Comparison of ENCODE assay signal across 1 cellular context in genomic region chr18:42168487-42168886, GRCh38.
A peak's percentile ranks its signal among the peaks of the same experiment; 100 is the strongest.
TF ChIP-seq lines count a peak whose summit lies in the region.

No MANE protein-coding gene starts in this region.

TF ChIP-seq in HepG2, 621 proteins besides CTCF, POLR2A, EP300 and RAD21 (continued from another document and continues in another):
- TF ChIP-seq HNF4G (IDR thresholded peaks at IDR 0.05; ENCODE audit: borderline replicate concordance, low read depth, low read length) (peak; percentile 75), HNF4G (CRISPR knock-in tag; IDR thresholded peaks at IDR 0.05; ENCODE audit: borderline replicate concordance, low read depth) (no peak; the same call in 1 of the 2 replicates), ADNP (CRISPR knock-in tag; IDR thresholded peaks at IDR 0.05) (no peak), KDM6A (CRISPR knock-in tag; IDR thresholded peaks at IDR 0.05; ENCODE audit: low read depth) (peak; percentile 81), ZNF124 (CRISPR knock-in tag; IDR thresholded peaks at IDR 0.05) (peak; percentile 44; the same call in 1 of the 2 replicates), SRSF1 (optimal IDR thresholded peaks at IDR 0.05; ENCODE audit: low read depth, low read length) (no peak), ZC3H4 (CRISPR knock-in tag; IDR thresholded peaks at IDR 0.05; ENCODE audit: borderline replicate concordance) (no peak), JUND (CRISPR knock-in tag; IDR thresholded peaks at IDR 0.05) (no peak), NCOR1 (IDR thresholded peaks at IDR 0.05; ENCODE audit: borderline replicate concordance, low read length) (peak; percentile 51; the same call in 1 of the 2 replicates), MYNN (CRISPR knock-in tag; IDR thresholded peaks at IDR 0.05; ENCODE audit: low read depth) (no peak), THRA (CRISPR knock-in tag; IDR thresholded peaks at IDR 0.05; ENCODE audit: borderline replicate concordance) (0 out of 2 replicates have a peak, but pooled peaks have one; percentile 36), TCF7 (IDR thresholded peaks at IDR 0.05; ENCODE audit: low read depth) (peak; percentile 50), RCOR2 (CRISPR knock-in tag; IDR thresholded peaks at IDR 0.05) (peak; percentile 82), ZHX1 (CRISPR knock-in tag; IDR thresholded peaks at IDR 0.05; ENCODE audit: low read depth) (0 out of 2 replicates have a peak, but pooled peaks have one; percentile 14), REL (CRISPR knock-in tag; conservative IDR thresholded peaks at IDR 0.05) (no peak), SIX1 (CRISPR knock-in tag; IDR thresholded peaks at IDR 0.05; ENCODE audit: borderline replicate concordance) (peak; percentile 41; the same call in 1 of the 2 replicates), TARDBP (CRISPR knock-in tag; IDR thresholded peaks at IDR 0.05) (peak; percentile 88; the same call in 1 of the 2 replicates), PITX1 (CRISPR knock-in tag; IDR thresholded peaks at IDR 0.05) (peak; percentile 70), MEF2D (CRISPR knock-in tag; IDR thresholded peaks at IDR 0.05) (peak; percentile 49), ZNF446 (CRISPR knock-in tag; IDR thresholded peaks at IDR 0.05) (no peak), ATF7 (IDR thresholded peaks at IDR 0.05) (peak; percentile 49), ATF7 (CRISPR knock-in tag; IDR thresholded peaks at IDR 0.05) (no peak; the same call in 1 of the 2 replicates), RXRB (CRISPR knock-in tag; IDR thresholded peaks at IDR 0.05; ENCODE audit: borderline replicate concordance) (peak; percentile 92), RARA (CRISPR knock-in tag; IDR thresholded peaks at IDR 0.05) (peak; percentile 87), ZNF616 (CRISPR knock-in tag; IDR thresholded peaks at IDR 0.05; ENCODE audit: low read depth) (no peak), MTA1 (CRISPR knock-in tag; IDR thresholded peaks at IDR 0.05; ENCODE audit: borderline replicate concordance) (no peak; the same call in 1 of the 2 replicates), SOX6 (IDR thresholded peaks at IDR 0.05) (no peak), SOX6 (CRISPR knock-in tag; IDR thresholded peaks at IDR 0.05) (peak; percentile 94), ZNF660 (CRISPR knock-in tag; IDR thresholded peaks at IDR 0.05; ENCODE audit: borderline replicate concordance, low read depth) (no peak), ZNF138 (CRISPR knock-in tag; IDR thresholded peaks at IDR 0.05; ENCODE audit: low read depth) (no peak), ELF3 (CRISPR knock-in tag; IDR thresholded peaks at IDR 0.05) (peak; percentile 52), TEAD2 (CRISPR knock-in tag; IDR thresholded peaks at IDR 0.05) (0 out of 2 replicates have a peak, but pooled peaks have one; percentile 52), FOXO1 (CRISPR knock-in tag; IDR thresholded peaks at IDR 0.05) (peak; percentile 93), ZNF878 (CRISPR knock-in tag; IDR thresholded peaks at IDR 0.05) (0 out of 2 replicates have a peak, but pooled peaks have one; percentile 30), ZNF629 (CRISPR knock-in tag; conservative IDR thresholded peaks at IDR 0.05) (peak; percentile 49; the same call in 1 of the 2 replicates), SALL1 (CRISPR knock-in tag; IDR thresholded peaks at IDR 0.05) (peak; percentile 93; the same call in 1 of the 2 replicates), HNRNPL (IDR thresholded peaks at IDR 0.05; ENCODE audit: low read depth, low read length) (no peak), ISX (CRISPR knock-in tag; conservative IDR thresholded peaks at IDR 0.05) (0 out of 2 replicates have a peak, but pooled peaks have one; percentile 44), MED1 (CRISPR knock-in tag; IDR thresholded peaks at IDR 0.05) (peak; percentile 90), BCL6 (CRISPR knock-in tag; IDR thresholded peaks at IDR 0.05) (peak; percentile 68), SALL2 (CRISPR knock-in tag; IDR thresholded peaks at IDR 0.05) (0 out of 2 replicates have a peak, but pooled peaks have one; percentile 51), ZNF382 (CRISPR knock-in tag; IDR thresholded peaks at IDR 0.05; ENCODE audit: borderline replicate concordance) (peak; percentile 99), HOXA3 (CRISPR knock-in tag; IDR thresholded peaks at IDR 0.05) (peak; percentile 58; the same call in 1 of the 2 replicates), RFXANK (CRISPR knock-in tag; IDR thresholded peaks at IDR 0.05) (no peak), CCAR2 (optimal IDR thresholded peaks at IDR 0.05; ENCODE audit: low read depth, low read length) (no peak), NR2F1 (CRISPR knock-in tag; IDR thresholded peaks at IDR 0.05) (peak in 1 of 2 experiments; percentile 72; a peak in 2 of 4 replicates), ZNF614 (CRISPR knock-in tag; IDR thresholded peaks at IDR 0.05; ENCODE audit: borderline replicate concordance) (peak; percentile 87)
- TF ChIP-seq, protein P1, sequence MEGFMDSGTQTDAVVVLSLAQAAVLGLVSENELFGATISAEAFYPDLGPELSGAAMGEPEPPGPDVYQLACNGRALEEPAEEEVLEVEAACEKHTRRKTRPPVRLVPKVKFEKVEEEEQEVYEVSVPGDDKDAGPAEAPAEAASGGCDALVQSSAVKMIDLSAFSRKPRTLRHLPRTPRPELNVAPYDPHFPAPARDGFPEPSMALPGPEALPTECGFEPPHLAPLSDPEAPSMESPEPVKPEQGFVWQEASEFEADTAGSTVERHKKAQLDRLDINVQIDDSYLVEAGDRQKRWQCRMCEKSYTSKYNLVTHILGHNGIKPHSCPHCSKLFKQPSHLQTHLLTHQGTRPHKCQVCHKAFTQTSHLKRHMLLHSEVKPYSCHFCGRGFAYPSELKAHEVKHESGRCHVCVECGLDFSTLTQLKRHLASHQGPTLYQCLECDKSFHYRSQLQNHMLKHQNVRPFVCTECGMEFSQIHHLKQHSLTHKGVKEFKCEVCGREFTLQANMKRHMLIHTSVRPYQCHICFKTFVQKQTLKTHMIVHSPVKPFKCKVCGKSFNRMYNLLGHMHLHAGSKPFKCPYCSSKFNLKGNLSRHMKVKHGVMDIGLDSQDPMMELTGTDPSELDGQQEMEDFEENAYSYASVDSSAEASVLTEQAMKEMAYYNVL (CRISPR knock-in tag; IDR thresholded peaks at IDR 0.05; ENCODE audit: borderline replicate concordance) = no peak
- TF ChIP-seq, protein P2, sequence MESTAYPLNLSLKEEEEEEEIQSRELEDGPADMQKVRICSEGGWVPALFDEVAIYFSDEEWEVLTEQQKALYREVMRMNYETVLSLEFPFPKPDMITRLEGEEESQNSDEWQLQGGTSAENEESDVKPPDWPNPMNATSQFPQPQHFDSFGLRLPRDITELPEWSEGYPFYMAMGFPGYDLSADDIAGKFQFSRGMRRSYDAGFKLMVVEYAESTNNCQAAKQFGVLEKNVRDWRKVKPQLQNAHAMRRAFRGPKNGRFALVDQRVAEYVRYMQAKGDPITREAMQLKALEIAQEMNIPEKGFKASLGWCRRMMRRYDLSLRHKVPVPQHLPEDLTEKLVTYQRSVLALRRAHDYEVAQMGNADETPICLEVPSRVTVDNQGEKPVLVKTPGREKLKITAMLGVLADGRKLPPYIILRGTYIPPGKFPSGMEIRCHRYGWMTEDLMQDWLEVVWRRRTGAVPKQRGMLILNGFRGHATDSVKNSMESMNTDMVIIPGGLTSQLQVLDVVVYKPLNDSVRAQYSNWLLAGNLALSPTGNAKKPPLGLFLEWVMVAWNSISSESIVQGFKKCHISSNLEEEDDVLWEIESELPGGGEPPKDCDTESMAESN (CRISPR knock-in tag; conservative IDR thresholded peaks at IDR 0.05) = no peak
- TF ChIP-seq, protein P3, sequence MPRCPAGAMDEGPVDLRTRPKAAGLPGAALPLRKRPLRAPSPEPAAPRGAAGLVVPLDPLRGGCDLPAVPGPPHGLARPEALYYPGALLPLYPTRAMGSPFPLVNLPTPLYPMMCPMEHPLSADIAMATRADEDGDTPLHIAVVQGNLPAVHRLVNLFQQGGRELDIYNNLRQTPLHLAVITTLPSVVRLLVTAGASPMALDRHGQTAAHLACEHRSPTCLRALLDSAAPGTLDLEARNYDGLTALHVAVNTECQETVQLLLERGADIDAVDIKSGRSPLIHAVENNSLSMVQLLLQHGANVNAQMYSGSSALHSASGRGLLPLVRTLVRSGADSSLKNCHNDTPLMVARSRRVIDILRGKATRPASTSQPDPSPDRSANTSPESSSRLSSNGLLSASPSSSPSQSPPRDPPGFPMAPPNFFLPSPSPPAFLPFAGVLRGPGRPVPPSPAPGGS (CRISPR knock-in tag; IDR thresholded peaks at IDR 0.05) = no peak
- TF ChIP-seq, protein P4, sequence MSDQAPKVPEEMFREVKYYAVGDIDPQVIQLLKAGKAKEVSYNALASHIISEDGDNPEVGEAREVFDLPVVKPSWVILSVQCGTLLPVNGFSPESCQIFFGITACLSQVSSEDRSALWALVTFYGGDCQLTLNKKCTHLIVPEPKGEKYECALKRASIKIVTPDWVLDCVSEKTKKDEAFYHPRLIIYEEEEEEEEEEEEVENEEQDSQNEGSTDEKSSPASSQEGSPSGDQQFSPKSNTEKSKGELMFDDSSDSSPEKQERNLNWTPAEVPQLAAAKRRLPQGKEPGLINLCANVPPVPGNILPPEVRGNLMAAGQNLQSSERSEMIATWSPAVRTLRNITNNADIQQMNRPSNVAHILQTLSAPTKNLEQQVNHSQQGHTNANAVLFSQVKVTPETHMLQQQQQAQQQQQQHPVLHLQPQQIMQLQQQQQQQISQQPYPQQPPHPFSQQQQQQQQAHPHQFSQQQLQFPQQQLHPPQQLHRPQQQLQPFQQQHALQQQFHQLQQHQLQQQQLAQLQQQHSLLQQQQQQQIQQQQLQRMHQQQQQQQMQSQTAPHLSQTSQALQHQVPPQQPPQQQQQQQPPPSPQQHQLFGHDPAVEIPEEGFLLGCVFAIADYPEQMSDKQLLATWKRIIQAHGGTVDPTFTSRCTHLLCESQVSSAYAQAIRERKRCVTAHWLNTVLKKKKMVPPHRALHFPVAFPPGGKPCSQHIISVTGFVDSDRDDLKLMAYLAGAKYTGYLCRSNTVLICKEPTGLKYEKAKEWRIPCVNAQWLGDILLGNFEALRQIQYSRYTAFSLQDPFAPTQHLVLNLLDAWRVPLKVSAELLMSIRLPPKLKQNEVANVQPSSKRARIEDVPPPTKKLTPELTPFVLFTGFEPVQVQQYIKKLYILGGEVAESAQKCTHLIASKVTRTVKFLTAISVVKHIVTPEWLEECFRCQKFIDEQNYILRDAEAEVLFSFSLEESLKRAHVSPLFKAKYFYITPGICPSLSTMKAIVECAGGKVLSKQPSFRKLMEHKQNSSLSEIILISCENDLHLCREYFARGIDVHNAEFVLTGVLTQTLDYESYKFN (CRISPR knock-in tag; conservative IDR thresholded peaks at IDR 0.05) = peak; percentile 95
- TF ChIP-seq, protein P5, sequence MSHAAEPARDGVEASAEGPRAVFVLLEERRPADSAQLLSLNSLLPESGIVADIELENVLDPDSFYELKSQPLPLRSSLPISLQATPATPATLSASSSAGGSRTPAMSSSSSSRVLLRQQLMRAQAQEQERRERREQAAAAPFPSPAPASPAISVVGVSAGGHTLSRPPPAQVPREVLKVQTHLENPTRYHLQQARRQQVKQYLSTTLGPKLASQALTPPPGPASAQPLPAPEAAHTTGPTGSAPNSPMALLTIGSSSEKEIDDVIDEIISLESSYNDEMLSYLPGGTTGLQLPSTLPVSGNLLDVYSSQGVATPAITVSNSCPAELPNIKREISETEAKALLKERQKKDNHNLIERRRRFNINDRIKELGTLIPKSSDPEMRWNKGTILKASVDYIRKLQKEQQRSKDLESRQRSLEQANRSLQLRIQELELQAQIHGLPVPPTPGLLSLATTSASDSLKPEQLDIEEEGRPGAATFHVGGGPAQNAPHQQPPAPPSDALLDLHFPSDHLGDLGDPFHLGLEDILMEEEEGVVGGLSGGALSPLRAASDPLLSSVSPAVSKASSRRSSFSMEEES (CRISPR knock-in tag; IDR thresholded peaks at IDR 0.05) = 0 out of 2 replicates have a peak, but pooled peaks have one; percentile 40
- TF ChIP-seq, protein P6, sequence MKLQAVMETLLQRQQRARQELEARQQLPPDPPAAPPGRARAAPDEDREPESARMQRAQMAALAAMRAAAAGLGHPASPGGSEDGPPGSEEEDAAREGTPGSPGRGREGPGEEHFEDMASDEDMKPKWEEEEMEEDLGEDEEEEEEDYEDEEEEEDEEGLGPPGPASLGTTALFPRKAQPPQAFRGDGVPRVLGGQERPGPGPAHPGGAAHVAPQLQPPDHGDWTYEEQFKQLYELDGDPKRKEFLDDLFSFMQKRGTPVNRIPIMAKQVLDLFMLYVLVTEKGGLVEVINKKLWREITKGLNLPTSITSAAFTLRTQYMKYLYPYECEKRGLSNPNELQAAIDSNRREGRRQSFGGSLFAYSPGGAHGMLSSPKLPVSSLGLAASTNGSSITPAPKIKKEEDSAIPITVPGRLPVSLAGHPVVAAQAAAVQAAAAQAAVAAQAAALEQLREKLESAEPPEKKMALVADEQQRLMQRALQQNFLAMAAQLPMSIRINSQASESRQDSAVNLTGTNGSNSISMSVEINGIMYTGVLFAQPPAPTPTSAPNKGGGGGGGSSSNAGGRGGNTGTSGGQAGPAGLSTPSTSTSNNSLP (IDR thresholded peaks at IDR 0.05; ENCODE audit: low read depth, low read length) = peak; percentile 84
